In genomic region chr22:36817429-36817783, GRCh38 we compare ENCODE assay signal across 19 cellular contexts. TPM values are rescaled to one million over a fixed set of nuclear protein-coding genes. Genes with fewer than 3 reads are reported as not detected.
DNase-seq lines count a peak whose midpoint lies in the region; ATAC-seq and TF ChIP-seq lines count a peak whose summit lies in the region.
"Had no signal": no experiment of that assay in that cellular context is flagged by ENCODE, and none has a peak within 500 bp of the region (broad histone marks: within the 10 kb centered on the region; RNA-seq: fewer than 3 reads in every experiment).

No MANE protein-coding gene starts in this region.

- H3K27me3 ChIP-seq in PC-3 (ENCODE audit: low read length) = peaks cover 58% of the 10 kb centered on the region
- peaks cover 6 to 43% (median 11%) of the 10 kb centered on the region in 3 experiments for H3K27me3 ChIP-seq in neuronal stem cell (ENCODE audit: control insufficient read depth in 3 of 3, insufficient read depth in 3 of 3, low read depth in 1 of 3, low read length in 3 of 3)

- H3K4me3 ChIP-seq in PC-3 (ENCODE audit: low read length) (peak overlapping the region; percentile 42; the same call in 1 of the 2 replicates), iPS-11a (ENCODE audit: low read depth, low read length) (peak overlapping the region; percentile 44), neuronal stem cell (ENCODE audit: low read length in 2 of 2) (peak overlapping the region; percentile 61 to 71)

- H2BK120ac ChIP-seq in neuronal stem cell (ENCODE audit: low read depth, low read length) = peak overlapping the region; percentile 32

- TF ChIP-seq CTCF in PC-3 (conservative IDR thresholded peaks at IDR 0.05; ENCODE audit: low read depth, low read length) = no peak

- H3F3A ChIP-seq in PC-3 (ENCODE audit: low read length, unreplicated experiment) = no peaks in the 10 kb centered on the region

- BruUV-seq in PC-3 (replicated peaks; lab: Mats Ljungman, UMichigan) = no TSS peak

- intact Hi-C loops in PC-3 (cut with micrococcal nuclease) = no loop called here

- peak overlapping the region; percentile 34 for H2BK15ac ChIP-seq in neuronal stem cell (ENCODE audit: low read length)

- H2AK5ac ChIP-seq in neuronal stem cell (ENCODE audit: low read depth, low read length) = peak overlapping the region; percentile 82

- WGBS in neuronal stem cell (ENCODE audit: extremely low coverage in 2 of 2, insufficient read length in 2 of 2, insufficient replicate concordance in 1 of 2), 2 donors = no CpG with 5 or more reads among the region's 6 CpGs

- peak overlapping the region; percentile 13 for H3K23ac ChIP-seq in neuronal stem cell (ENCODE audit: low read depth, low read length, poor library complexity)

- POLR2A ChIA-PET in PC-3 (lab: Charles Lee; ENCODE audit: unreplicated experiment) = no interaction called here

- H3K18ac ChIP-seq in neuronal stem cell (ENCODE audit: low read length) = peak overlapping the region; percentile 92

- H3K4me3 Mint-ChIP-seq in T-helper 1 cell treated with Interleukin-12 subunit alpha and Interleukin-12 subunit beta and Interleukin-4 antibody, amounts not matched to agents 30 μg/mL and 1 μg/mL, for 36 hours = peak overlapping the region; percentile 34
- H3K4me3 Mint-ChIP-seq: activated CD4-positive, alpha-beta memory T cell treated with anti-CD3 and anti-CD28 coated beads, Interleukin-2, amount 10 ng/mL, durations not matched to agents 7 days and 5 days; stimulated activated memory B cell treated with anti-CD40 and anti-IgM and Interleukin-4, amounts not matched to agents 10 μg/mL and 1 μg/mL and 100 μg/mL, for 72 hours had no signal

- H2AFZ ChIP-seq in PC-3 (ENCODE audit: low read length) (no peak overlapping the region), neuronal stem cell (ENCODE audit: low read length) (peak overlapping the region; percentile 94)

- H2BK12ac ChIP-seq in neuronal stem cell (ENCODE audit: low read length) = no peak overlapping the region

- H3K9me3 ChIP-seq in PC-3 (ENCODE audit: low read length) (no peaks in the 10 kb centered on the region), neuronal stem cell (replicated peaks in 1 of 2; ENCODE audit: control insufficient read depth in 2 of 2, insufficient read depth in 1 of 2, low read depth in 1 of 2, low read length in 2 of 2) (no peaks in the 10 kb centered on the region)
- H3K9me3 ChIP-seq: spleen had no signal

- H3K9me3 Mint-ChIP-seq in T-helper 1 cell treated with Interleukin-12 subunit alpha and Interleukin-12 subunit beta and Interleukin-4 antibody, amounts not matched to agents 30 μg/mL and 1 μg/mL, for 36 hours = no peaks in the 10 kb centered on the region
- H3K9me3 Mint-ChIP-seq: activated CD4-positive, alpha-beta memory T cell treated with anti-CD3 and anti-CD28 coated beads, Interleukin-2, amount 10 ng/mL, durations not matched to agents 7 days and 5 days; CD4-positive, alpha-beta memory T cell; stimulated activated memory B cell treated with anti-CD40 and anti-IgM and Interleukin-4, amounts not matched to agents 10 μg/mL and 1 μg/mL and 100 μg/mL, for 72 hours had no signal

- DNase-seq in T-helper 1 cell (no peak), PC-3 (no peak), neuronal stem cell (ENCODE audit: low spot score) (no peak), nucleus accumbens (lab: John Stamatoyannopoulos, UW) (no peak), foreskin melanocyte (no peak)
- DNase-seq: activated CD4-positive, alpha-beta memory T cell treated with anti-CD3 and anti-CD28 coated beads, Interleukin-2, amount 10 ng/mL, durations not matched to agents 7 days and 5 days; CD4-positive, alpha-beta memory T cell; DMS79; spleen had no signal

- H3K4me2 ChIP-seq in PC-3 (ENCODE audit: low read length) (no peak overlapping the region; the same call in 1 of the 2 replicates), neuronal stem cell (ENCODE audit: insufficient read depth, low read length, poor library complexity, severe bottlenecking) (peak overlapping the region; percentile 79)

- ATAC-seq in PC-3 (no peak), HG03045 (IDR thresholded peaks at IDR 0.05; ENCODE audit: unreplicated experiment) (no peak)
- ATAC-seq: stimulated activated memory B cell treated with anti-CD40 and anti-IgM and Interleukin-4, amounts not matched to agents 10 μg/mL and 1 μg/mL and 100 μg/mL, for 72 hours had no signal

- no peak overlapping the region for H4K8ac ChIP-seq in neuronal stem cell (ENCODE audit: low read depth, low read length)

- no peak overlapping the region for H3K4ac ChIP-seq in neuronal stem cell (ENCODE audit: low read length)

- H3K9me2 ChIP-seq in PC-3 (replicated peaks; ENCODE audit: low read length) = no peaks in the 10 kb centered on the region

- no peak overlapping the region for H3K27ac ChIP-seq in PC-3 (ENCODE audit: low read length)
- H3K27ac ChIP-seq in neuronal stem cell (replicated peaks; ENCODE audit: low read length) = no peak overlapping the region
- H3K27ac ChIP-seq: epithelial cell of prostate, spleen had no signal

- H2BK5ac ChIP-seq in neuronal stem cell (ENCODE audit: low read length) = no peak overlapping the region

- H3K27ac Mint-ChIP-seq in T-helper 1 cell treated with Interleukin-12 subunit alpha and Interleukin-12 subunit beta and Interleukin-4 antibody, amounts not matched to agents 30 μg/mL and 1 μg/mL, for 36 hours = no peak overlapping the region
- H3K27ac Mint-ChIP-seq: activated CD4-positive, alpha-beta memory T cell treated with anti-CD3 and anti-CD28 coated beads, Interleukin-2, amount 10 ng/mL, durations not matched to agents 7 days and 5 days; CD4-positive, alpha-beta memory T cell; stimulated activated memory B cell treated with anti-CD40 and anti-IgM and Interleukin-4, amounts not matched to agents 10 μg/mL and 1 μg/mL and 100 μg/mL, for 72 hours had no signal

- peaks cover 3% of the 10 kb centered on the region for H3K36me3 Mint-ChIP-seq in T-helper 1 cell treated with Interleukin-12 subunit alpha and Interleukin-12 subunit beta and Interleukin-4 antibody, amounts not matched to agents 30 μg/mL and 1 μg/mL, for 36 hours (ENCODE audit: low read depth)
- H3K36me3 Mint-ChIP-seq: CD4-positive, alpha-beta memory T cell; stimulated activated memory B cell treated with anti-CD40 and anti-IgM and Interleukin-4, amounts not matched to agents 10 μg/mL and 1 μg/mL and 100 μg/mL, for 72 hours had no signal

- H3K9ac ChIP-seq in PC-3 (ENCODE audit: low read length) = no peak overlapping the region
- H3K9ac ChIP-seq in neuronal stem cell (ENCODE audit: low read depth, low read length, poor library complexity) = peak overlapping the region; percentile 70

- H3K27me3 Mint-ChIP-seq in T-helper 1 cell treated with Interleukin-12 subunit alpha and Interleukin-12 subunit beta and Interleukin-4 antibody, amounts not matched to agents 30 μg/mL and 1 μg/mL, for 36 hours (ENCODE audit: low read depth) = peaks cover 79% of the 10 kb centered on the region

- peaks cover 4% of the 10 kb centered on the region for H3K4me1 Mint-ChIP-seq in T-helper 1 cell treated with Interleukin-12 subunit alpha and Interleukin-12 subunit beta and Interleukin-4 antibody, amounts not matched to agents 30 μg/mL and 1 μg/mL, for 36 hours (ENCODE audit: low read depth)

- H4K20me1 ChIP-seq in PC-3 (ENCODE audit: low read length) = no peaks in the 10 kb centered on the region

- H3K79me2 ChIP-seq in PC-3 (ENCODE audit: low read length) = no peaks in the 10 kb centered on the region

- CTCF ChIA-PET in PC-3 (lab: Charles Lee) = no interaction called here

- no peaks in the 10 kb centered on the region for H3K79me1 ChIP-seq in neuronal stem cell (ENCODE audit: low read depth, low read length)

- H3K14ac ChIP-seq in neuronal stem cell (ENCODE audit: low read length) = no peak overlapping the region

- H3K36me3 ChIP-seq in PC-3 (ENCODE audit: low read depth, low read length) = no peaks in the 10 kb centered on the region
- peaks cover 0 to 25% of the 10 kb centered on the region in 2 donors for H3K36me3 ChIP-seq in neuronal stem cell (replicated peaks in 1 of 2; ENCODE audit: control insufficient read depth in 2 of 2, insufficient read depth in 2 of 2, low read length in 2 of 2)
- H3K36me3 ChIP-seq: spleen had no signal

- no peak overlapping the region for H4K91ac ChIP-seq in neuronal stem cell (ENCODE audit: low read depth, low read length, poor library complexity)

- no peaks in the 10 kb centered on the region for H3K4me1 ChIP-seq in PC-3 (ENCODE audit: insufficient read depth, low read length)
- peaks cover 13 to 30% of the 10 kb centered on the region in 2 donors for H3K4me1 ChIP-seq in neuronal stem cell (ENCODE audit: control insufficient read depth in 2 of 2, insufficient read depth in 1 of 2, low read depth in 1 of 2, low read length in 2 of 2)

RNA-seq across cellular contexts. Expression of gene PVALB, which starts 0.6 kb away (rescaled TPM):
- total RNA-seq in PC-3 (2014; rRNA removed) = not detected in 2 replicates
- polyA plus RNA-seq in neuronal stem cell (2013, experiment 1 of 2) = 7.0 TPM
- polyA plus RNA-seq in neuronal stem cell (2013, experiment 2 of 2) = 5.6 TPM
- total RNA-seq: A172; activated CD4-positive, alpha-beta memory T cell treated with anti-CD3 and anti-CD28 coated beads, Interleukin-2, amount 10 ng/mL, durations not matched to agents 7 days and 5 days; CD4-positive, alpha-beta memory T cell; IMR-90; kidney epithelial cell; OCI-LY7; pulmonary artery endothelial cell had no signal
- polyA plus RNA-seq: CD4-positive, alpha-beta memory T cell; IMR-90 had no signal

RNA-seq across cellular contexts. Expression of gene IFT27, which starts 41.5 kb away (rescaled TPM):
- 19.9 and 23.3 TPM in 2 replicates for total RNA-seq in PC-3 (2014; rRNA removed)
- polyA plus RNA-seq in neuronal stem cell (2013, experiment 1 of 2) = 57.3 TPM
- polyA plus RNA-seq in neuronal stem cell (2013, experiment 2 of 2) = 56.3 TPM

RNA-seq across cellular contexts. Expression of gene NCF4, which starts 43.4 kb away (rescaled TPM):
- 0.47 TPM in 1 of 2 replicates, not detected in the other for total RNA-seq in PC-3 (2014; rRNA removed)
- polyA plus RNA-seq in neuronal stem cell (2013, experiment 1 of 2) = not detected
- polyA plus RNA-seq in neuronal stem cell (2013, experiment 2 of 2) = not detected
- total RNA-seq: A172, IMR-90, kidney epithelial cell, pulmonary artery endothelial cell had no signal
- polyA plus RNA-seq: IMR-90 had no signal
